In genomic region chr10:29248987-29249386, GRCh38 we compare ENCODE assay signal across 26 cellular contexts. TPM values are rescaled to one million over a fixed set of nuclear protein-coding genes. Genes with fewer than 3 reads are reported as not detected.
"Had no signal": no experiment of that assay in that cellular context is flagged by ENCODE, and none has a peak within 500 bp of the region (broad histone marks: within the 10 kb centered on the region; RNA-seq: fewer than 3 reads in every experiment).

No MANE protein-coding gene starts in this region.

- H3K27ac ChIP-seq: brain microvascular endothelial cell, cardiac muscle cell, SK-N-MC, WERI-Rb-1 had no signal

- ATAC-seq: activated CD4-positive, alpha-beta T cell treated with anti-CD3 and anti-CD28 coated beads for 36 hours; activated CD8-positive, alpha-beta T cell treated with anti-CD3 and anti-CD28 coated beads for 36 hours; activated T-cell treated with anti-CD3 and anti-CD28 coated beads, Interleukin-2, amount 50 U/mL, for 72 hours; PC-3 had no signal

- H3K27me3 ChIP-seq: brain microvascular endothelial cell, cardiac muscle cell had no signal

- DNase-seq: activated CD4-positive, alpha-beta T cell treated with anti-CD3 and anti-CD28 coated beads for 36 hours; activated CD4-positive, alpha-beta T cell treated with anti-CD3 and anti-CD28 coated beads, Interleukin-2, amount 50 U/mL, for 1 hour; activated CD8-positive, alpha-beta memory T cell treated with anti-CD3 and anti-CD28 coated beads, Interleukin-2, amount 50 U/mL, for 4 hours; activated CD8-positive, alpha-beta T cell treated with anti-CD3 and anti-CD28 coated beads for 36 hours; activated gamma-delta T cell treated with Interleukin-2 at 50 U/mL for 16 hours; activated naive CD4-positive, alpha-beta T cell treated with anti-CD3 and anti-CD28 coated beads, Interleukin-2, amount 10 ng/mL, durations not matched to agents 7 days and 5 days; activated naive CD8-positive, alpha-beta T cell treated with anti-CD3 and anti-CD28 coated beads for 36 hours; activated T-cell treated with anti-CD3 and anti-CD28 coated beads, Interleukin-2, amount 50 U/mL, for 72 hours; brain microvascular endothelial cell; cerebellar nuclear complex; KG1; NCI-H1092; NCI-H1417; NCI-H2029; NCI-H2107; NCI-H510A treated with DMSO at 0.1 percent for 48 hours; PC-3; SIG-M5; T-helper 1 cell; WERI-Rb-1 had no signal

- H3K4me3 ChIP-seq: cardiac muscle cell, SK-N-MC had no signal

- H3K36me3 ChIP-seq: brain microvascular endothelial cell, cardiac muscle cell, WERI-Rb-1 had no signal

RNA-seq across cellular contexts. Expression of gene LYZL1, which starts 39.9 kb away (rescaled TPM):
- total RNA-seq: activated CD4-positive, alpha-beta T cell treated with anti-CD3 and anti-CD28 coated beads for 36 hours; activated CD8-positive, alpha-beta T cell treated with anti-CD3 and anti-CD28 coated beads for 36 hours; activated naive CD8-positive, alpha-beta T cell treated with anti-CD3 and anti-CD28 coated beads for 36 hours; activated T-cell treated with anti-CD3 and anti-CD28 coated beads, Interleukin-2, amount 50 U/mL, for 72 hours; activated T-helper 2 cell treated with anti-CD3 and anti-CD28 coated beads, Interferon-gamma antibody, Interleukin-2, Interleukin-4, amounts not matched to agents 10 μg/mL and 5 μg/mL and 100 μg/mL, durations not matched to agents 14 hours and 24 hours and 36 hours; cardiac muscle cell; LHCN-M2; M059J; PC-3; T-helper 2 cell treated with Interferon-gamma antibody and Interleukin-4, amounts not matched to agents 100 ng/mL and 5 ng/mL, for 36 hours had no signal
